4 cellular contexts compared by ENCODE assay signal in genomic region chrX:139528829-139529228, GRCh38. TPM values are rescaled to one million over a fixed set of nuclear protein-coding genes. Genes with fewer than 3 reads are reported as not detected.
"Had no signal": no experiment of that assay in that cellular context is flagged by ENCODE, and none has a peak within 500 bp of the region (broad histone marks: within the 10 kb centered on the region; RNA-seq: fewer than 3 reads in every experiment).

No MANE protein-coding gene starts in this region.

RNA-seq across cellular contexts. Expression of gene F9, which starts 1.7 kb away (rescaled TPM):
- total RNA-seq: LHCN-M2, M059J, MCF 10A, NCI-H460 had no signal
